1 cellular context compared by ENCODE assay signal in the genomic region with DNA sequence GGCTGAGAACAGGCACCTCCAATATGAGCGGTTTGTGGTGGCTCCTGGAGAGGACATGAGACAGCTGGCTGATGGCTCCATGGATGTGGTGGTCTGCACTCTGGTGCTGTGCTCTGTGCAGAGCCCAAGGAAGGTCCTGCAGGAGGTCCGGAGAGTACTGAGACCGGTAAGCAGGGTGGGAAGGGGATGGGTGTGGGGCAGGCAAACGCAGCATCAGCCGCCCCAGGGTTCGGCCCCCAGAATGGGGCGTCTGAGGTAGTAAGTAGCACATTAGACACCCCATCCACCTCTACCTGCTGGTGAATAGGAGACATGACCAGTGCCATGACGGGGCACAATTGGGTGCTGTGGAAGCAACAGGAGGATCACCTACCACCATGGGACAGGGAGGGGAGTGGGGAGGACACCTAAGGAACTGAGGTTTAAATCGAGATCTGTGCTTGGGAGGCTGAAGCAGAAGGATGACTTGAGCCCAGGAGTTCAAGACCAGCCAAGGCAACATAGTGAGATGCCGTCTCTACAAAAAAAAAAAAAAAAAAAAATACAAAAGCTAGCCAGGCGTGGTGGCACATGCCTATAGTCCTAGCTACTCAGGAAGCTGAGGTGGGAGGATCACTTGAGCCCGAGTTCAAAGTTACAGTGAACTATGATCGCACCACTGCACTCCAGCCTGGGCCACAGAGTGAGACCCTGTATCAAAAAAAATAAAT.
TF ChIP-seq lines count a peak whose summit lies in the region.

No MANE protein-coding gene starts in this region.

TF ChIP-seq in HEK293, 187 proteins besides CTCF, POLR2A, EP300 and RAD21 (continued from another document):
- TF ChIP-seq, protein P1, sequence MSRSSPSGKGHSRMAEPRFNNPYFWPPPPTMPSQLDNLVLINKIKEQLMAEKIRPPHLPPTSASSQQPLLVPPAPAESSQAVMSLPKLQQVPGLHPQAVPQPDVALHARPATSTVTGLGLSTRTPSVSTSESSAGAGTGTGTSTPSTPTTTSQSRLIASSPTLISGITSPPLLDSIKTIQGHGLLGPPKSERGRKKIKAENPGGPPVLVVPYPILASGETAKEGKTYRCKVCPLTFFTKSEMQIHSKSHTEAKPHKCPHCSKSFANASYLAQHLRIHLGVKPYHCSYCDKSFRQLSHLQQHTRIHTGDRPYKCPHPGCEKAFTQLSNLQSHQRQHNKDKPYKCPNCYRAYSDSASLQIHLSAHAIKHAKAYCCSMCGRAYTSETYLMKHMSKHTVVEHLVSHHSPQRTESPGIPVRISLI (tag by site-specific recombination; IDR thresholded peaks at IDR 0.05): peak; percentile 52; the same call in 1 of the 2 replicates
- TF ChIP-seq ZNF121 (tag by site-specific recombination; IDR thresholded peaks at IDR 0.05): 0 out of 2 replicates have a peak, but pooled peaks have one; percentile 27
